Comparison of ENCODE assay signal across 9 cellular contexts in genomic region chr10:70602665-70603438, GRCh38. TPM values are rescaled to one million over a fixed set of nuclear protein-coding genes. Genes with fewer than 3 reads are reported as not detected.
A peak's percentile ranks its signal among the peaks of the same experiment; 100 is the strongest.
DNase-seq lines count a peak whose midpoint lies in the region; ATAC-seq and TF ChIP-seq lines count a peak whose summit lies in the region.
"Had no signal": no experiment of that assay in that cellular context is flagged by ENCODE, and none has a peak within 500 bp of the region (broad histone marks: within the 10 kb centered on the region; RNA-seq: fewer than 3 reads in every experiment).

PRF1 (minus strand) TSS chr10:70602741; CDS start chr10:70600902, 1,839 bp downstream.

- no peaks in the 10 kb centered on the region for H3K9me3 Mint-ChIP-seq in activated CD4-positive, alpha-beta memory T cell treated with anti-CD3 and anti-CD28 coated beads, Interleukin-2, amount 10 ng/mL, durations not matched to agents 7 days and 5 days
- no peaks in the 10 kb centered on the region for H3K9me3 Mint-ChIP-seq in effector memory CD8-positive, alpha-beta T cell
- no peaks in the 10 kb centered on the region for H3K9me3 Mint-ChIP-seq in HFFc6

- peak within 1 kb of the TSS; percentile 90 for H3K4me3 Mint-ChIP-seq in activated CD4-positive, alpha-beta memory T cell treated with anti-CD3 and anti-CD28 coated beads, Interleukin-2, amount 10 ng/mL, durations not matched to agents 7 days and 5 days
- H3K4me3 Mint-ChIP-seq in effector memory CD8-positive, alpha-beta T cell: peak within 1 kb of the TSS; percentile 96 to 100
- no peak within 1 kb of the TSS for H3K4me3 Mint-ChIP-seq in HFFc6

- peak within 1 kb of the TSS; percentile 6 for H3K4me3 ChIP-seq in GM12875 (ENCODE audit: low read depth, low read length)

- CTCF ChIA-PET in activated CD4-positive, alpha-beta memory T cell treated with anti-CD3 and anti-CD28 coated beads, Interleukin-2, amount 10 ng/mL, durations not matched to agents 7 days and 5 days (lab: Charles Lee): interaction anchor here (0.6 to 2.4 kb wide), 4 partner anchors 17 to 1727 kb away, joined by 3 to 14 read pairs (median 5); no protein-coding TSS in a partner anchor

- peak; percentile 82 for ATAC-seq in effector memory CD8-positive, alpha-beta T cell (replicated peaks)

- POLR2A ChIA-PET in activated CD4-positive, alpha-beta memory T cell treated with anti-CD3 and anti-CD28 coated beads, Interleukin-2, amount 10 ng/mL, durations not matched to agents 7 days and 5 days (lab: Charles Lee): interaction anchor here (0.7 to 3.0 kb wide), 8 partner anchors 11 to 370 kb away, joined by 3 to 12 read pairs (median 6); no protein-coding TSS in a partner anchor

- no peaks in the 10 kb centered on the region for H3K27me3 Mint-ChIP-seq in activated CD4-positive, alpha-beta memory T cell treated with anti-CD3 and anti-CD28 coated beads, Interleukin-2, amount 10 ng/mL, durations not matched to agents 7 days and 5 days
- H3K27me3 Mint-ChIP-seq in effector memory CD8-positive, alpha-beta T cell: no peaks in the 10 kb centered on the region
- peaks cover 27% of the 10 kb centered on the region for H3K27me3 Mint-ChIP-seq in HFFc6 (ENCODE audit: insufficient read depth)

- peaks cover 26% of the 10 kb centered on the region for H3K36me3 Mint-ChIP-seq in activated CD4-positive, alpha-beta memory T cell treated with anti-CD3 and anti-CD28 coated beads, Interleukin-2, amount 10 ng/mL, durations not matched to agents 7 days and 5 days (ENCODE audit: low read depth)
- H3K36me3 Mint-ChIP-seq in effector memory CD8-positive, alpha-beta T cell (ENCODE audit: insufficient read depth): peaks cover 58% of the 10 kb centered on the region
- H3K36me3 Mint-ChIP-seq in HFFc6 (ENCODE audit: low read depth): no peaks in the 10 kb centered on the region

- peak within 1 kb of the TSS; percentile 89 for H3K27ac Mint-ChIP-seq in activated CD4-positive, alpha-beta memory T cell treated with anti-CD3 and anti-CD28 coated beads, Interleukin-2, amount 10 ng/mL, durations not matched to agents 7 days and 5 days
- H3K27ac Mint-ChIP-seq in effector memory CD8-positive, alpha-beta T cell: peak within 1 kb of the TSS; percentile 94 to 96
- H3K27ac Mint-ChIP-seq in HFFc6: no peak within 1 kb of the TSS

- peak; percentile 89 for DNase-seq in activated CD4-positive, alpha-beta memory T cell treated with anti-CD3 and anti-CD28 coated beads, Interleukin-2, amount 10 ng/mL, durations not matched to agents 7 days and 5 days
- peak; percentile 84 to 88 (median 87) for DNase-seq in effector memory CD8-positive, alpha-beta T cell
- DNase-seq in stimulated activated CD4-positive, alpha-beta T cell treated with anti-CD3 and anti-CD28 coated beads, Interleukin-4, amount 100 ng/mL, for 24 hours: peak; percentile 68
- DNase-seq in NCI-H82 (lab: John Stamatoyannopoulos, UW): no peak
- no peak for DNase-seq in NCI-H1092 treated with DMSO at 0.1 percent for 48 hours (lab: John Stamatoyannopoulos, UW)
- no peak for DNase-seq in NCI-H748 (lab: John Stamatoyannopoulos, UW; ENCODE audit: unreplicated experiment)
- DNase-seq in HFFc6: no peak
- DNase-seq: NCI-H526 had no signal

- TF ChIP-seq CTCF in GM12875 (IDR thresholded peaks at IDR 0.05; ENCODE audit: borderline replicate concordance, insufficient read depth, low read depth, low read length) (no peak), HFFc6 (IDR thresholded peaks at IDR 0.05) (no peak)

- H3K4me1 Mint-ChIP-seq in activated CD4-positive, alpha-beta memory T cell treated with anti-CD3 and anti-CD28 coated beads, Interleukin-2, amount 10 ng/mL, durations not matched to agents 7 days and 5 days: peaks cover 35% of the 10 kb centered on the region
- H3K4me1 Mint-ChIP-seq in effector memory CD8-positive, alpha-beta T cell (ENCODE audit: low read depth in 2 of 2): peaks cover 60 to 64% of the 10 kb centered on the region in 2 donors
- H3K4me1 Mint-ChIP-seq in HFFc6 (ENCODE audit: low read depth): no peaks in the 10 kb centered on the region

RNA-seq across cellular contexts. Expression of gene PRF1, which starts in this region (rescaled TPM):
- total RNA-seq in activated CD4-positive, alpha-beta memory T cell treated with anti-CD3 and anti-CD28 coated beads, Interleukin-2, amount 10 ng/mL, durations not matched to agents 7 days and 5 days: 100 to 1,000 TPM; 136 to 141 TPM
- not detected for total RNA-seq in HFFc6 (2021; fragmentation: NEBNext Ultra II Directional; extraction: Animal tissue kit (Norgen Biotek cat#: 25700))

Comparison
In these comparisons a context has a peak if more than half of its experiments do, and no peak if none do; other contexts are left out.
1. RNA of gene PRF1 (total RNA-seq): 136 to 141 TPM in activated CD4-positive, alpha-beta memory T cell treated with anti-CD3 and anti-CD28 coated beads, Interleukin-2, amount 10 ng/mL, durations not matched to agents 7 days and 5 days; not detected in HFFc6; every median in the first group is over 100 times any median in the second.
2. DNase-seq: peak in activated CD4-positive, alpha-beta memory T cell treated with anti-CD3 and anti-CD28 coated beads, Interleukin-2, amount 10 ng/mL, durations not matched to agents 7 days and 5 days (single experiment), effector memory CD8-positive, alpha-beta T cell (3 of 3) and stimulated activated CD4-positive, alpha-beta T cell treated with anti-CD3 and anti-CD28 coated beads, Interleukin-4, amount 100 ng/mL, for 24 hours (single experiment); none in NCI-H82 (single experiment), NCI-H1092 treated with DMSO at 0.1 percent for 48 hours (single experiment), NCI-H748 (single experiment) and HFFc6 (single experiment).